ENCODE assay signal across 11 cellular contexts in genomic region chr7:30921951-30922401, GRCh38. TPM values are rescaled to one million over a fixed set of nuclear protein-coding genes. Genes with fewer than 3 reads are reported as not detected.
DNase-seq lines count a peak whose midpoint lies in the region; ATAC-seq and TF ChIP-seq lines count a peak whose summit lies in the region.
"Had no signal": no experiment of that assay in that cellular context is flagged by ENCODE, and none has a peak within 500 bp of the region (broad histone marks: within the 10 kb centered on the region; RNA-seq: fewer than 3 reads in every experiment).

No MANE protein-coding gene starts in this region.

- TF ChIP-seq CTCF in RWPE1 (conservative IDR thresholded peaks at IDR 0.05; ENCODE audit: low read depth) (no peak), colonic mucosa (IDR thresholded peaks at IDR 0.05) (no peak), lower lobe of right lung (IDR thresholded peaks at IDR 0.05) (no peak), stomach (IDR thresholded peaks at IDR 0.05) (no peak), mammary epithelial cell (conservative IDR thresholded peaks at IDR 0.05 in 1 of 2, IDR thresholded peaks at IDR 0.05 in 1 of 2; ENCODE audit: extremely low read depth in 1 of 2, insufficient read depth in 1 of 2, low read depth in 1 of 2, low read length in 2 of 2) (no peak)

- POLR2A ChIA-PET in RWPE1 (lab: Yijun Ruan, JAX; ENCODE audit: low non-redundant PET): no interaction called here

- dilution Hi-C loops in mammary epithelial cell (cut with HindIII; ENCODE audit: low sequenced_read_pairs): no loop called here

- H3K27me3 ChIP-seq in colonic mucosa (no peaks in the 10 kb centered on the region), lower lobe of right lung (ENCODE audit: low read depth) (no peaks in the 10 kb centered on the region), stomach (no peaks in the 10 kb centered on the region), mammary epithelial cell (ENCODE audit: insufficient read depth, low read length) (no peaks in the 10 kb centered on the region)

- CTCF ChIA-PET in RWPE1 (lab: Yijun Ruan, JAX) (interaction anchor here (0.5 kb wide), 1 partner anchor 828 kb away, joined by 3 read pairs; no protein-coding TSS in a partner anchor), mammary epithelial cell (lab: Charles Lee; ENCODE audit: low non-redundant PET) (no interaction called here)

- H3K4me3 ChIP-seq in colonic mucosa (no peak overlapping the region), lower lobe of right lung (no peak overlapping the region), stomach (no peak overlapping the region), mammary epithelial cell (replicated peaks in 1 of 3; ENCODE audit: insufficient read depth in 1 of 3, low read depth in 2 of 3, low read length in 3 of 3) (no peak overlapping the region)

- H3K36me3 ChIP-seq in colonic mucosa: no peaks in the 10 kb centered on the region
- peaks cover 73% of the 10 kb centered on the region for H3K36me3 ChIP-seq in lower lobe of right lung
- H3K36me3 ChIP-seq in stomach: peaks cover 3 to 51% (median 19%) of the 10 kb centered on the region in 4 donors
- no peaks in the 10 kb centered on the region for H3K36me3 ChIP-seq in mammary epithelial cell (ENCODE audit: insufficient read depth, low read length)

- WGBS in stomach, 5 donors: 90 to 94% (median 93%) methylated on average over 9 to 14 of the region's 14 CpGs
- 100% methylated on average over 3 of the region's 14 CpGs for WGBS in mammary epithelial cell (ENCODE audit: low coverage, missing lambda C conversion rate)

- BruUV-seq in mammary epithelial cell (replicated peaks; lab: Mats Ljungman, UMichigan): no TSS peak

- TF ChIP-seq EP300 in stomach (IDR thresholded peaks at IDR 0.05): no peak

- H3K79me2 ChIP-seq in mammary epithelial cell (ENCODE audit: insufficient read depth, low read length): no peaks in the 10 kb centered on the region

- H3K27ac ChIP-seq in RWPE1 (peak overlapping the region; percentile 81), colonic mucosa (no peak overlapping the region), lower lobe of right lung (peak overlapping the region; percentile 56), stomach (peak overlapping the region in 3 of 5 donors; percentile 5 to 74 (median 72)), mammary epithelial cell (ENCODE audit: insufficient read depth, low read depth, low read length) (no peak overlapping the region)

- H2AFZ ChIP-seq in mammary epithelial cell (ENCODE audit: low read depth, low read length): no peak overlapping the region

- no peaks in the 10 kb centered on the region for H4K20me1 ChIP-seq in mammary epithelial cell (ENCODE audit: insufficient read depth, low read length)

- no peak for TF ChIP-seq POLR2A in stomach (IDR thresholded peaks at IDR 0.05)

- intact Hi-C loops in colonic mucosa (cut with DNase I) (no loop called here), lower lobe of right lung (cut with DNase I) (no loop called here), stomach (cut with DNase I; ENCODE audit: low total_unique reads) (no loop called here), mammary epithelial cell (cut with micrococcal nuclease) (no loop called here)

- no peaks in the 10 kb centered on the region for H3K9me3 ChIP-seq in colonic mucosa
- no peaks in the 10 kb centered on the region for H3K9me3 ChIP-seq in lower lobe of right lung
- H3K9me3 ChIP-seq in stomach: peaks cover 0 to 3% (median 1%) of the 10 kb centered on the region in 4 donors
- H3K9me3 ChIP-seq in mammary epithelial cell (replicated peaks; ENCODE audit: insufficient read depth, low read length): peaks cover 2% of the 10 kb centered on the region

- in situ Hi-C loops in mammary epithelial cell (cut with MboI; ENCODE audit: low sequenced_read_pairs in 2 of 2): no loop called here

- no peak for ATAC-seq in lower lobe of right lung

- H3K9ac ChIP-seq in colonic mucosa (ENCODE audit: low read depth in 2 of 2, low read length in 2 of 2) (no peak overlapping the region), mammary epithelial cell (ENCODE audit: insufficient read depth, low read length) (no peak overlapping the region)

- H3K4me1 ChIP-seq in colonic mucosa: no peaks in the 10 kb centered on the region
- H3K4me1 ChIP-seq in lower lobe of right lung: peaks cover 58% of the 10 kb centered on the region
- H3K4me1 ChIP-seq in stomach: peaks cover 0 to 44% (median 17%) of the 10 kb centered on the region in 4 donors
- peaks cover 7% of the 10 kb centered on the region for H3K4me1 ChIP-seq in mammary epithelial cell (ENCODE audit: insufficient read depth, low read length)

- no peak for DNase-seq in RWPE1 (ENCODE audit: low spot score)
- peak; percentile 15 for DNase-seq in colonic mucosa
- DNase-seq in lower lobe of right lung: peak; percentile 47
- DNase-seq in stomach: peak; percentile 23
- DNase-seq in mammary epithelial cell: no peak
- DNase-seq in GOT3 (lab: John Stamatoyannopoulos, UW): no peak
- DNase-seq in activated CD4-positive, alpha-beta T cell treated with anti-CD3 and anti-CD28 coated beads for 4 hours: no peak
- DNase-seq: activated CD4-positive, alpha-beta T cell treated with anti-CD3 and anti-CD28 coated beads, Interleukin-2, amount 50 U/mL, for 1 hour had no signal

- no peak overlapping the region for H3K4me2 ChIP-seq in mammary epithelial cell (ENCODE audit: insufficient read depth, low read depth, low read length)

RNA-seq across cellular contexts. Expression of gene AQP1, which starts 10.3 kb away (rescaled TPM):
- 10 to 100 TPM; 33.9 to 47.4 TPM for total RNA-seq in colonic mucosa
- 826 TPM for total RNA-seq in lower lobe of right lung
- 100 to 1,000 TPM in 1 of 5 donors, 10 to 100 TPM in 4; 38.2 to 158 (median 64.6) TPM for total RNA-seq in stomach
- polyA plus RNA-seq in stomach: 10 to 100 TPM in 1 of 3 donors, 1 to 10 TPM in 2; 3.8 to 83.6 (median 8.7) TPM
- total RNA-seq in mammary epithelial cell: under 1 TPM in 1 of 2 donors, not detected in 1; 0.17 TPM
- polyA plus RNA-seq in mammary epithelial cell: 0.05 TPM
- polyA minus RNA-seq in mammary epithelial cell: not detected

RNA-seq across cellular contexts. Expression of gene GHRHR, which starts 41.8 kb away (rescaled TPM):
- total RNA-seq in colonic mucosa: not detected
- total RNA-seq in lower lobe of right lung: not detected
- not detected for total RNA-seq in stomach
- polyA plus RNA-seq in stomach: under 1 TPM in 1 of 3 donors, not detected in 2; 0.33 TPM
- total RNA-seq in mammary epithelial cell: not detected
- not detected for polyA plus RNA-seq in mammary epithelial cell
- polyA minus RNA-seq in mammary epithelial cell: not detected
- total RNA-seq: lower leg skin, M059J, pulmonary artery endothelial cell had no signal

Comparison
In these comparisons a context has a peak if more than half of its experiments do, and no peak if none do; other contexts are left out.
1. DNase-seq: peak in colonic mucosa (single experiment), lower lobe of right lung (single experiment) and stomach (single experiment); none in RWPE1 (single experiment), mammary epithelial cell (single experiment), GOT3 (single experiment) and activated CD4-positive, alpha-beta T cell treated with anti-CD3 and anti-CD28 coated beads for 4 hours (0 of 2).
2. H3K27ac ChIP-seq: peak in RWPE1 (single experiment), lower lobe of right lung (single experiment) and stomach (3 of 5); none in colonic mucosa (single experiment) and mammary epithelial cell (single experiment).
3. RNA of gene AQP1, which starts 10.3 kb away (total RNA-seq): 826 TPM in lower lobe of right lung (single experiment), 38.2 to 158 TPM in stomach and 33.9 to 47.4 TPM in colonic mucosa; 0.17 TPM in mammary epithelial cell; every median in the first group is over 10 times any median in the second.